Comparison of ENCODE assay signal across 28 cellular contexts in the genomic region with DNA sequence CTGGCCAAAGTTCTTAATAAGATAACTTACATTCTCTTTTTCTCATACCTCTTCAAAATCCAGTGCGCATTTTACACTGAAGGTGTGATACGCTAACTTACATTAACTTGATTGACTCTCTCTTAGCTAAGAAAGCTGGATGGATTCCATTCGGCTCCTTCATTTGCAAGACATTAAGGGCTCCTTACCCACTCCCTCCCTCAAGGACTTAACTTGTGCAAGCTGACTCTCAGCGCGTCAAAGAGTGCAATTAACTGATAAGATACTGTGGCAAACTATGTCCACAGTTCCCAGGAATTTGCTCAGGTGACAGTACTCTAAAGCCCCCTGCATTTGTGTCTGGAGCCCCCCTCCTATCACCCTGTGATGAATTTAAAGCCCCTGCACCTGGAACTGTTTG. TPM values are rescaled to one million over a fixed set of nuclear protein-coding genes. Genes with fewer than 3 reads are reported as not detected.
"Had no signal": no experiment of that assay in that cellular context is flagged by ENCODE, and none has a peak within 500 bp of the region (broad histone marks: within the 10 kb centered on the region; RNA-seq: fewer than 3 reads in every experiment).

No MANE protein-coding gene starts in this region.

- H3K27ac ChIP-seq: heart right ventricle, sigmoid colon, transverse colon, vagina had no signal

- H3K4me1 ChIP-seq: heart right ventricle, transverse colon, vagina had no signal

- H3K4me1 Mint-ChIP-seq: activated CD4-positive, alpha-beta memory T cell treated with anti-CD3 and anti-CD28 coated beads, Interleukin-2, amount 10 ng/mL, durations not matched to agents 7 days and 5 days; activated CD4-positive, alpha-beta T cell treated with anti-CD3 and anti-CD28 coated beads, Interleukin-2, amount 10 ng/mL, durations not matched to agents 24 days and 14 days; activated naive CD4-positive, alpha-beta T cell treated with anti-CD3 and anti-CD28 coated beads, Interleukin-2, amount 10 ng/mL, durations not matched to agents 7 days and 5 days; activated naive CD8-positive, alpha-beta T cell treated with anti-CD3 and anti-CD28 coated beads, Interleukin-2, amount 50 U/mL, for 24 hours; immature natural killer cell; memory B cell; stimulated activated naive B cell treated with anti-CD40 and anti-IgM and Interleukin-4, amounts not matched to agents 10 μg/mL and 1 μg/mL and 100 μg/mL, for 72 hours had no signal

- H3K36me3 ChIP-seq: heart right ventricle, sigmoid colon, transverse colon, vagina had no signal

- H3K9me3 Mint-ChIP-seq: activated CD4-positive, alpha-beta memory T cell treated with anti-CD3 and anti-CD28 coated beads, Interleukin-2, amount 10 ng/mL, durations not matched to agents 7 days and 5 days; activated CD4-positive, alpha-beta T cell treated with anti-CD3 and anti-CD28 coated beads, Interleukin-2, amount 10 ng/mL, durations not matched to agents 24 days and 14 days; activated naive CD4-positive, alpha-beta T cell treated with anti-CD3 and anti-CD28 coated beads, Interleukin-2, amount 10 ng/mL, durations not matched to agents 7 days and 5 days; activated naive CD8-positive, alpha-beta T cell treated with anti-CD3 and anti-CD28 coated beads, Interleukin-2, amount 50 U/mL, for 24 hours; immature natural killer cell; memory B cell; stimulated activated naive B cell treated with anti-CD40 and anti-IgM and Interleukin-4, amounts not matched to agents 10 μg/mL and 1 μg/mL and 100 μg/mL, for 72 hours; T-helper 1 cell treated with Interleukin-12 subunit alpha and Interleukin-12 subunit beta and Interleukin-4 antibody, amounts not matched to agents 30 μg/mL and 1 μg/mL, for 36 hours had no signal

- H3K27ac Mint-ChIP-seq: activated CD4-positive, alpha-beta memory T cell treated with anti-CD3 and anti-CD28 coated beads, Interleukin-2, amount 10 ng/mL, durations not matched to agents 7 days and 5 days; activated CD4-positive, alpha-beta T cell treated with anti-CD3 and anti-CD28 coated beads, Interleukin-2, amount 10 ng/mL, durations not matched to agents 24 days and 14 days; activated naive CD4-positive, alpha-beta T cell treated with anti-CD3 and anti-CD28 coated beads, Interleukin-2, amount 10 ng/mL, durations not matched to agents 7 days and 5 days; activated naive CD8-positive, alpha-beta T cell treated with anti-CD3 and anti-CD28 coated beads, Interleukin-2, amount 50 U/mL, for 24 hours; immature natural killer cell; memory B cell; stimulated activated naive B cell treated with anti-CD40 and anti-IgM and Interleukin-4, amounts not matched to agents 10 μg/mL and 1 μg/mL and 100 μg/mL, for 72 hours; T-helper 1 cell treated with Interleukin-12 subunit alpha and Interleukin-12 subunit beta and Interleukin-4 antibody, amounts not matched to agents 30 μg/mL and 1 μg/mL, for 36 hours had no signal

- H3K9me3 ChIP-seq: heart right ventricle, sigmoid colon, transverse colon, vagina had no signal

- FAIRE-seq: endometrium had no signal

- H3K4me3 ChIP-seq: heart right ventricle, sigmoid colon, transverse colon, vagina had no signal

- H3K4me3 Mint-ChIP-seq: activated CD4-positive, alpha-beta memory T cell treated with anti-CD3 and anti-CD28 coated beads, Interleukin-2, amount 10 ng/mL, durations not matched to agents 7 days and 5 days; activated CD4-positive, alpha-beta T cell treated with anti-CD3 and anti-CD28 coated beads, Interleukin-2, amount 10 ng/mL, durations not matched to agents 24 days and 14 days; activated naive CD4-positive, alpha-beta T cell treated with anti-CD3 and anti-CD28 coated beads, Interleukin-2, amount 10 ng/mL, durations not matched to agents 7 days and 5 days; activated naive CD8-positive, alpha-beta T cell treated with anti-CD3 and anti-CD28 coated beads, Interleukin-2, amount 50 U/mL, for 24 hours; immature natural killer cell; memory B cell; stimulated activated naive B cell treated with anti-CD40 and anti-IgM and Interleukin-4, amounts not matched to agents 10 μg/mL and 1 μg/mL and 100 μg/mL, for 72 hours; T-helper 1 cell treated with Interleukin-12 subunit alpha and Interleukin-12 subunit beta and Interleukin-4 antibody, amounts not matched to agents 30 μg/mL and 1 μg/mL, for 36 hours had no signal

- H3K36me3 Mint-ChIP-seq: activated naive CD4-positive, alpha-beta T cell treated with anti-CD3 and anti-CD28 coated beads, Interleukin-2, amount 10 ng/mL, durations not matched to agents 7 days and 5 days; immature natural killer cell; memory B cell; stimulated activated naive B cell treated with anti-CD40 and anti-IgM and Interleukin-4, amounts not matched to agents 10 μg/mL and 1 μg/mL and 100 μg/mL, for 72 hours had no signal

- ATAC-seq: activated naive CD8-positive, alpha-beta T cell treated with anti-CD3 and anti-CD28 coated beads, Interleukin-2, amount 50 U/mL, for 24 hours; heart right ventricle; stimulated activated naive B cell treated with anti-CD40 and anti-IgM and Interleukin-4, amounts not matched to agents 10 μg/mL and 1 μg/mL and 100 μg/mL, for 72 hours had no signal

- DNase-seq: activated CD4-positive, alpha-beta memory T cell treated with anti-CD3 and anti-CD28 coated beads, Interleukin-2, amount 10 ng/mL, durations not matched to agents 7 days and 5 days; activated CD4-positive, alpha-beta T cell treated with anti-CD3 and anti-CD28 coated beads, Interleukin-2, amount 10 ng/mL, durations not matched to agents 24 days and 14 days; activated effector memory CD4-positive, alpha-beta T cell treated with anti-CD3 and anti-CD28 coated beads, Interleukin-2, amount 50 U/mL, for 16 hours; activated naive CD4-positive, alpha-beta T cell treated with anti-CD3 and anti-CD28 coated beads, Interleukin-2, amount 10 ng/mL, durations not matched to agents 7 days and 5 days; activated naive CD8-positive, alpha-beta T cell treated with anti-CD3 and anti-CD28 coated beads, Interleukin-2, amount 50 U/mL, for 24 hours; cerebellar nuclear complex; cortex of kidney; foreskin fibroblast; heart right ventricle; immature natural killer cell; kidney glomerular epithelial cell; occipital lobe; sigmoid colon; stimulated activated CD4-positive, alpha-beta T cell treated with anti-CD3 and anti-CD28 coated beads, Interleukin-2, amount 100 ng/mL, for 48 hours; stimulated activated CD8-positive, alpha-beta memory T cell treated with anti-CD3 and anti-CD28 coated beads, Interleukin-4, amount 100 ng/mL, for 48 hours; stimulated activated naive B cell treated with anti-CD40 and anti-IgM and Interleukin-4, amounts not matched to agents 10 μg/mL and 1 μg/mL and 100 μg/mL, for 72 hours; T1000; transverse colon had no signal

RNA-seq across cellular contexts. Expression of a gene that starts 6.4 kb away (rescaled TPM):
- total RNA-seq: activated CD4-positive, alpha-beta memory T cell treated with anti-CD3 and anti-CD28 coated beads, Interleukin-2, amount 10 ng/mL, durations not matched to agents 7 days and 5 days; activated CD4-positive, alpha-beta T cell treated with anti-CD3 and anti-CD28 coated beads, Interleukin-2, amount 10 ng/mL, durations not matched to agents 24 days and 14 days; epithelial cell of proximal tubule; fibroblast of lung; heart right ventricle; mononuclear cell; occipital lobe; renal cortical epithelial cell; sigmoid colon; temporal lobe; transverse colon; vagina had no signal
- polyA plus RNA-seq: fibroblast of lung, heart right ventricle, immature natural killer cell, neural cell, sigmoid colon had no signal
